ENCODE assay signal across 8 cellular contexts in genomic region chr22:42621505-42622002, GRCh38. TPM values are rescaled to one million over a fixed set of nuclear protein-coding genes. Genes with fewer than 3 reads are reported as not detected.
DNase-seq lines count a peak whose midpoint lies in the region; ATAC-seq and TF ChIP-seq lines count a peak whose summit lies in the region.

No MANE protein-coding gene starts in this region.

- peaks cover 0 to 36% (median 0%) of the 10 kb centered on the region in 3 experiments for H3K36me3 ChIP-seq in naive thymus-derived CD4-positive, alpha-beta T cell (ENCODE audit: control insufficient read depth in 2 of 3, insufficient read depth in 3 of 3, low read length in 3 of 3)
- H3K36me3 ChIP-seq in thyroid gland = peaks cover 23% of the 10 kb centered on the region in 2 donors

- peaks cover 10% of the 10 kb centered on the region for H3K4me1 Mint-ChIP-seq in activated CD8-positive, alpha-beta T cell treated with anti-CD3 and anti-CD28 coated beads, Interleukin-2, amount 10 ng/mL, durations not matched to agents 7 days and 5 days (ENCODE audit: low read depth)
- peaks cover 0 to 11% (median 6%) of the 10 kb centered on the region in 7 donors for H3K4me1 Mint-ChIP-seq in naive thymus-derived CD4-positive, alpha-beta T cell

- no peaks in the 10 kb centered on the region for H3K4me1 ChIP-seq in naive thymus-derived CD4-positive, alpha-beta T cell (ENCODE audit: control insufficient read depth in 2 of 2, insufficient read depth in 2 of 2, low read length in 2 of 2)
- H3K4me1 ChIP-seq in thyroid gland = peaks cover 8 to 27% of the 10 kb centered on the region in 2 donors

- 35 to 44% methylated on average over 7 to 11 of the region's 11 CpGs for WGBS in thyroid gland, 2 donors

- POLR2A ChIA-PET in activated CD8-positive, alpha-beta T cell treated with anti-CD3 and anti-CD28 coated beads, Interleukin-2, amount 10 ng/mL, durations not matched to agents 7 days and 5 days (lab: Charles Lee) = interaction anchor here (1.8 kb wide), 2 partner anchors 12 to 469 kb away, joined by 4 read pairs; no protein-coding TSS in a partner anchor
- POLR2A ChIA-PET in naive thymus-derived CD4-positive, alpha-beta T cell (lab: Charles Lee) = interaction anchor here (0.9 kb wide), 1 partner anchor 9 kb away, joined by 3 read pairs; no protein-coding TSS in a partner anchor

- CTCF ChIA-PET in activated CD8-positive, alpha-beta T cell treated with anti-CD3 and anti-CD28 coated beads, Interleukin-2, amount 10 ng/mL, durations not matched to agents 7 days and 5 days (lab: Charles Lee) = interaction anchor here (0.7 to 2.5 kb wide), 10 partner anchors 10 to 526 kb away, joined by 3 to 11 read pairs (median 3); partner anchors contain the start of genes ATP5MGL and CYB5R3
- CTCF ChIA-PET in naive thymus-derived CD4-positive, alpha-beta T cell (lab: Charles Lee) = interaction anchor here (0.6 to 2.0 kb wide), 6 partner anchors 18 to 560 kb away, joined by 3 to 5 read pairs (median 3); partner anchors contain the start of gene CYB5R3

- DNase-seq in NCI-H510A treated with DMSO at 0.1 percent for 48 hours (lab: John Stamatoyannopoulos, UW) (peak; percentile 18), NCI-H510A (lab: John Stamatoyannopoulos, UW) (no peak), NCI-H1694 (lab: John Stamatoyannopoulos, UW) (peak; percentile 17), epidermal melanocyte (ENCODE audit: insufficient read length, low spot score) (peak; percentile 79), thyroid gland (peak; percentile 77 to 84)
- peak; percentile 63 for DNase-seq in activated CD8-positive, alpha-beta T cell treated with anti-CD3 and anti-CD28 coated beads, Interleukin-2, amount 10 ng/mL, durations not matched to agents 7 days and 5 days
- DNase-seq in naive thymus-derived CD4-positive, alpha-beta T cell = peak; percentile 19 to 63 (median 41)

- TF ChIP-seq CTCF in thyroid gland (IDR thresholded peaks at IDR 0.05) = peak; percentile 70 to 88 (median 82)

- no peak overlapping the region for H3K4me3 Mint-ChIP-seq in activated CD8-positive, alpha-beta T cell treated with anti-CD3 and anti-CD28 coated beads, Interleukin-2, amount 10 ng/mL, durations not matched to agents 7 days and 5 days
- H3K4me3 Mint-ChIP-seq in naive thymus-derived CD4-positive, alpha-beta T cell = no peak overlapping the region

- peaks cover 13% of the 10 kb centered on the region for H3K36me3 Mint-ChIP-seq in activated CD8-positive, alpha-beta T cell treated with anti-CD3 and anti-CD28 coated beads, Interleukin-2, amount 10 ng/mL, durations not matched to agents 7 days and 5 days (ENCODE audit: low read depth)
- H3K36me3 Mint-ChIP-seq in naive thymus-derived CD4-positive, alpha-beta T cell = peaks cover 0 to 7% (median 4%) of the 10 kb centered on the region in 5 donors

- H3K27me3 ChIP-seq in naive thymus-derived CD4-positive, alpha-beta T cell (ENCODE audit: control insufficient read depth in 2 of 2, insufficient read depth in 2 of 2, low read length in 2 of 2) = no peaks in the 10 kb centered on the region
- no peaks in the 10 kb centered on the region for H3K27me3 ChIP-seq in thyroid gland

- H3K9me3 ChIP-seq in naive thymus-derived CD4-positive, alpha-beta T cell (ENCODE audit: control insufficient read depth in 2 of 3, low read length in 3 of 3) = no peaks in the 10 kb centered on the region
- no peaks in the 10 kb centered on the region for H3K9me3 ChIP-seq in thyroid gland

- H3K27me3 Mint-ChIP-seq in activated CD8-positive, alpha-beta T cell treated with anti-CD3 and anti-CD28 coated beads, Interleukin-2, amount 10 ng/mL, durations not matched to agents 7 days and 5 days (ENCODE audit: low read depth) = no peaks in the 10 kb centered on the region
- H3K27me3 Mint-ChIP-seq in naive thymus-derived CD4-positive, alpha-beta T cell = no peaks in the 10 kb centered on the region

- peak; percentile 60 for ATAC-seq in activated CD8-positive, alpha-beta T cell treated with anti-CD3 and anti-CD28 coated beads, Interleukin-2, amount 10 ng/mL, durations not matched to agents 7 days and 5 days
- peak; percentile 86 for ATAC-seq in naive thymus-derived CD4-positive, alpha-beta T cell
- no peak for ATAC-seq in HG02970 (IDR thresholded peaks at IDR 0.05; ENCODE audit: low FRiP score, unreplicated experiment)

- H3K9me3 Mint-ChIP-seq in activated CD8-positive, alpha-beta T cell treated with anti-CD3 and anti-CD28 coated beads, Interleukin-2, amount 10 ng/mL, durations not matched to agents 7 days and 5 days (ENCODE audit: insufficient read depth) = no peaks in the 10 kb centered on the region
- H3K9me3 Mint-ChIP-seq in naive thymus-derived CD4-positive, alpha-beta T cell = no peaks in the 10 kb centered on the region

- no peak overlapping the region for H3K4me3 ChIP-seq in naive thymus-derived CD4-positive, alpha-beta T cell (ENCODE audit: low read length)
- no peak overlapping the region for H3K4me3 ChIP-seq in thyroid gland (replicated peaks in 1 of 3)

- no peak for TF ChIP-seq POLR2A in thyroid gland (IDR thresholded peaks at IDR 0.05)

- intact Hi-C loops in naive thymus-derived CD4-positive, alpha-beta T cell (cut with micrococcal nuclease) = loop anchor here in 1 of 2 donors (1.0 kb wide), 1 partner anchor 28 kb away; the partner anchor contains the start of gene CYB5R3
- intact Hi-C loops in thyroid gland (cut with DNase I) = no loop called here

- no peak overlapping the region for H3K27ac Mint-ChIP-seq in activated CD8-positive, alpha-beta T cell treated with anti-CD3 and anti-CD28 coated beads, Interleukin-2, amount 10 ng/mL, durations not matched to agents 7 days and 5 days
- peak overlapping the region in 6 of 9 donors; percentile 18 to 70 (median 43) for H3K27ac Mint-ChIP-seq in naive thymus-derived CD4-positive, alpha-beta T cell

- no peak overlapping the region for H3K27ac ChIP-seq in naive thymus-derived CD4-positive, alpha-beta T cell (ENCODE audit: low read depth, low read length)
- H3K27ac ChIP-seq in thyroid gland = peak overlapping the region in 2 of 3 donors; percentile 35 to 67

RNA-seq across cellular contexts. Expression of gene POLDIP3, which starts 6.9 kb away (rescaled TPM):
- 10 to 100 TPM; 77.2 to 80.6 TPM for total RNA-seq in activated CD8-positive, alpha-beta T cell treated with anti-CD3 and anti-CD28 coated beads, Interleukin-2, amount 10 ng/mL, durations not matched to agents 7 days and 5 days
- total RNA-seq in naive thymus-derived CD4-positive, alpha-beta T cell = 10 to 100 TPM; 62.5 to 86.7 (median 75.2) TPM
- 100 to 1,000 TPM in 1 of 2 donors, 10 to 100 TPM in 1; 60.7 to 109 TPM for polyA plus RNA-seq in naive thymus-derived CD4-positive, alpha-beta T cell
- total RNA-seq in thyroid gland = 10 to 100 TPM; 46.1 to 55.4 (median 49.8) TPM

RNA-seq across cellular contexts. Expression of gene ATP5MGL, which starts 18.8 kb away (rescaled TPM):
- 1 to 10 TPM in 1 of 2 experiments, under 1 TPM in 1; 0.63 to 1.4 TPM for total RNA-seq in activated CD8-positive, alpha-beta T cell treated with anti-CD3 and anti-CD28 coated beads, Interleukin-2, amount 10 ng/mL, durations not matched to agents 7 days and 5 days
- 1 to 10 TPM; 1.1 to 5.0 (median 1.5) TPM for total RNA-seq in naive thymus-derived CD4-positive, alpha-beta T cell
- polyA plus RNA-seq in naive thymus-derived CD4-positive, alpha-beta T cell = under 1 TPM; 0.35 to 0.45 TPM
- total RNA-seq in thyroid gland = not detected

RNA-seq across cellular contexts. Expression of gene CYB5R3, which starts 27.6 kb away (rescaled TPM):
- 10 to 100 TPM; 87.7 to 91.4 TPM for total RNA-seq in activated CD8-positive, alpha-beta T cell treated with anti-CD3 and anti-CD28 coated beads, Interleukin-2, amount 10 ng/mL, durations not matched to agents 7 days and 5 days
- total RNA-seq in naive thymus-derived CD4-positive, alpha-beta T cell = 10 to 100 TPM; 34.3 to 70.6 (median 42.3) TPM
- 10 to 100 TPM; 38.8 to 74.1 TPM for polyA plus RNA-seq in naive thymus-derived CD4-positive, alpha-beta T cell
- total RNA-seq in thyroid gland = 100 to 1,000 TPM in 1 of 4 donors, 10 to 100 TPM in 3; 52.6 to 120 (median 75.5) TPM
